1 cellular context compared by ENCODE assay signal in the genomic region with DNA sequence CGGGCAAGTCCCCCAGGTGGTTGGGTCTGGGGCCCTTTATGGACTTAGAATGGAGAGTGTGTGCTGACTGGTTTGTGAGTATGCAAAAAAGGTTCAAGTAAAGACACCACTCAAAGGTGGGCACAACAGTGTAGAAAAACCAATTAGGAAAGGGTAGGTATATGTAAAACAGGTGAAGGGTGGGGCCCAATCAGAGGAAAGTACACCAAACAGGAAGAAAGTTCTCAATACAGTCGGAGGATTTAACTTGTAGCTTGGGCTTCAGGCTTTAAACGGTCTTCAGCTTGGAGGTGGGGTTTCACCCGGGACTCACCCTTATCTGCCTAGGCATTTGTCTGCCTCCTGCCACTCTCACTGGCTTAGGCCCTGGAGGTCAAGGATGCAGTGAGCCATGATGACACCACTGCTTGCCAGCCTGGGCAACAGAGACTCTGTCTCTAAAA.
TF ChIP-seq lines count a peak whose summit lies in the region.

No MANE protein-coding gene starts in this region.

TF ChIP-seq in K562, 482 proteins besides CTCF, POLR2A, EP300 and RAD21 (continued from another document and continues in another):
- TF ChIP-seq, protein P1, sequence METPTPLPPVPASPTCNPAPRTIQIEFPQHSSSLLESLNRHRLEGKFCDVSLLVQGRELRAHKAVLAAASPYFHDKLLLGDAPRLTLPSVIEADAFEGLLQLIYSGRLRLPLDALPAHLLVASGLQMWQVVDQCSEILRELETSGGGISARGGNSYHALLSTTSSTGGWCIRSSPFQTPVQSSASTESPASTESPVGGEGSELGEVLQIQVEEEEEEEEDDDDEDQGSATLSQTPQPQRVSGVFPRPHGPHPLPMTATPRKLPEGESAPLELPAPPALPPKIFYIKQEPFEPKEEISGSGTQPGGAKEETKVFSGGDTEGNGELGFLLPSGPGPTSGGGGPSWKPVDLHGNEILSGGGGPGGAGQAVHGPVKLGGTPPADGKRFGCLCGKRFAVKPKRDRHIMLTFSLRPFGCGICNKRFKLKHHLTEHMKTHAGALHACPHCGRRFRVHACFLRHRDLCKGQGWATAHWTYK (CRISPR knock-in tag; IDR thresholded peaks at IDR 0.05): no peak
- no peak for TF ChIP-seq ZNF695 (CRISPR knock-in tag; IDR thresholded peaks at IDR 0.05)
- 0 out of 4 replicates have a peak, but pooled peaks of 1 of the 2 experiments have one; percentile 16 for TF ChIP-seq HDAC1 (IDR thresholded peaks at IDR 0.05)
- no peak for TF ChIP-seq TCF7 (IDR thresholded peaks at IDR 0.05; ENCODE audit: borderline replicate concordance)
- TF ChIP-seq ETV6 (IDR thresholded peaks at IDR 0.05; ENCODE audit: borderline replicate concordance in 1 of 2, low read depth in 2 of 2, low read length in 1 of 2): no peak
- TF ChIP-seq ETV6 (CRISPR knock-in tag; IDR thresholded peaks at IDR 0.05; ENCODE audit: borderline replicate concordance): no peak
- TF ChIP-seq NRF1 (conservative IDR thresholded peaks at IDR 0.05 in 1 of 2, IDR thresholded peaks at IDR 0.05 in 1 of 2): peak in 1 of 2 experiments; percentile 23; a peak in 2 of 4 replicates
- TF ChIP-seq, protein P2, sequence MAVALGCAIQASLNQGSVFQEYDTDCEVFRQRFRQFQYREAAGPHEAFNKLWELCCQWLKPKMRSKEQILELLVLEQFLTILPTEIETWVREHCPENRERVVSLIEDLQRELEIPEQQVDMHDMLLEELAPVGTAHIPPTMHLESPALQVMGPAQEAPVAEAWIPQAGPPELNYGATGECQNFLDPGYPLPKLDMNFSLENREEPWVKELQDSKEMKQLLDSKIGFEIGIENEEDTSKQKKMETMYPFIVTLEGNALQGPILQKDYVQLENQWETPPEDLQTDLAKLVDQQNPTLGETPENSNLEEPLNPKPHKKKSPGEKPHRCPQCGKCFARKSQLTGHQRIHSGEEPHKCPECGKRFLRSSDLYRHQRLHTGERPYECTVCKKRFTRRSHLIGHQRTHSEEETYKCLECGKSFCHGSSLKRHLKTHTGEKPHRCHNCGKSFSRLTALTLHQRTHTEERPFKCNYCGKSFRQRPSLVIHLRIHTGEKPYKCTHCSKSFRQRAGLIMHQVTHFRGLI (CRISPR knock-in tag; IDR thresholded peaks at IDR 0.05): no peak
- TF ChIP-seq, protein P3, sequence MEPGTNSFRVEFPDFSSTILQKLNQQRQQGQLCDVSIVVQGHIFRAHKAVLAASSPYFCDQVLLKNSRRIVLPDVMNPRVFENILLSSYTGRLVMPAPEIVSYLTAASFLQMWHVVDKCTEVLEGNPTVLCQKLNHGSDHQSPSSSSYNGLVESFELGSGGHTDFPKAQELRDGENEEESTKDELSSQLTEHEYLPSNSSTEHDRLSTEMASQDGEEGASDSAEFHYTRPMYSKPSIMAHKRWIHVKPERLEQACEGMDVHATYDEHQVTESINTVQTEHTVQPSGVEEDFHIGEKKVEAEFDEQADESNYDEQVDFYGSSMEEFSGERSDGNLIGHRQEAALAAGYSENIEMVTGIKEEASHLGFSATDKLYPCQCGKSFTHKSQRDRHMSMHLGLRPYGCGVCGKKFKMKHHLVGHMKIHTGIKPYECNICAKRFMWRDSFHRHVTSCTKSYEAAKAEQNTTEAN (CRISPR knock-in tag; IDR thresholded peaks at IDR 0.05): no peak
- TF ChIP-seq CTBP1 (IDR thresholded peaks at IDR 0.05; ENCODE audit: borderline replicate concordance): 0 out of 2 replicates have a peak, but pooled peaks have one; percentile 55
- no peak for TF ChIP-seq SREBF1 (IDR thresholded peaks at IDR 0.05; ENCODE audit: borderline replicate concordance, low read depth, low read length)
- no peak for TF ChIP-seq LCOR (CRISPR knock-in tag; IDR thresholded peaks at IDR 0.05)
- TF ChIP-seq HDAC8 (tag; IDR thresholded peaks at IDR 0.05): 0 out of 2 replicates have a peak, but pooled peaks have one; percentile 53
- TF ChIP-seq, protein P4, sequence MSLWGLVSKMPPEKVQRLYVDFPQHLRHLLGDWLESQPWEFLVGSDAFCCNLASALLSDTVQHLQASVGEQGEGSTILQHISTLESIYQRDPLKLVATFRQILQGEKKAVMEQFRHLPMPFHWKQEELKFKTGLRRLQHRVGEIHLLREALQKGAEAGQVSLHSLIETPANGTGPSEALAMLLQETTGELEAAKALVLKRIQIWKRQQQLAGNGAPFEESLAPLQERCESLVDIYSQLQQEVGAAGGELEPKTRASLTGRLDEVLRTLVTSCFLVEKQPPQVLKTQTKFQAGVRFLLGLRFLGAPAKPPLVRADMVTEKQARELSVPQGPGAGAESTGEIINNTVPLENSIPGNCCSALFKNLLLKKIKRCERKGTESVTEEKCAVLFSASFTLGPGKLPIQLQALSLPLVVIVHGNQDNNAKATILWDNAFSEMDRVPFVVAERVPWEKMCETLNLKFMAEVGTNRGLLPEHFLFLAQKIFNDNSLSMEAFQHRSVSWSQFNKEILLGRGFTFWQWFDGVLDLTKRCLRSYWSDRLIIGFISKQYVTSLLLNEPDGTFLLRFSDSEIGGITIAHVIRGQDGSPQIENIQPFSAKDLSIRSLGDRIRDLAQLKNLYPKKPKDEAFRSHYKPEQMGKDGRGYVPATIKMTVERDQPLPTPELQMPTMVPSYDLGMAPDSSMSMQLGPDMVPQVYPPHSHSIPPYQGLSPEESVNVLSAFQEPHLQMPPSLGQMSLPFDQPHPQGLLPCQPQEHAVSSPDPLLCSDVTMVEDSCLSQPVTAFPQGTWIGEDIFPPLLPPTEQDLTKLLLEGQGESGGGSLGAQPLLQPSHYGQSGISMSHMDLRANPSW (CRISPR knock-in tag; IDR thresholded peaks at IDR 0.05): no peak
- no peak for TF ChIP-seq ZKSCAN8 (CRISPR knock-in tag; IDR thresholded peaks at IDR 0.05)
- 0 out of 2 replicates have a peak, but pooled peaks have one; percentile 19 for TF ChIP-seq TRIM28 (IDR thresholded peaks at IDR 0.05)
- TF ChIP-seq, protein P5, sequence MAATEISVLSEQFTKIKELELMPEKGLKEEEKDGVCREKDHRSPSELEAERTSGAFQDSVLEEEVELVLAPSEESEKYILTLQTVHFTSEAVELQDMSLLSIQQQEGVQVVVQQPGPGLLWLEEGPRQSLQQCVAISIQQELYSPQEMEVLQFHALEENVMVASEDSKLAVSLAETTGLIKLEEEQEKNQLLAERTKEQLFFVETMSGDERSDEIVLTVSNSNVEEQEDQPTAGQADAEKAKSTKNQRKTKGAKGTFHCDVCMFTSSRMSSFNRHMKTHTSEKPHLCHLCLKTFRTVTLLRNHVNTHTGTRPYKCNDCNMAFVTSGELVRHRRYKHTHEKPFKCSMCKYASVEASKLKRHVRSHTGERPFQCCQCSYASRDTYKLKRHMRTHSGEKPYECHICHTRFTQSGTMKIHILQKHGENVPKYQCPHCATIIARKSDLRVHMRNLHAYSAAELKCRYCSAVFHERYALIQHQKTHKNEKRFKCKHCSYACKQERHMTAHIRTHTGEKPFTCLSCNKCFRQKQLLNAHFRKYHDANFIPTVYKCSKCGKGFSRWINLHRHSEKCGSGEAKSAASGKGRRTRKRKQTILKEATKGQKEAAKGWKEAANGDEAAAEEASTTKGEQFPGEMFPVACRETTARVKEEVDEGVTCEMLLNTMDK (IDR thresholded peaks at IDR 0.05; ENCODE audit: borderline replicate concordance, insufficient read depth, low read depth, low read length, poor library complexity, severe bottlenecking): no peak
- no peak for TF ChIP-seq NEUROD1 (IDR thresholded peaks at IDR 0.05; ENCODE audit: borderline replicate concordance, low read depth, low read length, partially characterized antibody)
- TF ChIP-seq OTX1 (CRISPR knock-in tag; IDR thresholded peaks at IDR 0.05): no peak
- TF ChIP-seq CHD2 (IDR thresholded peaks at IDR 0.05; ENCODE audit: low read depth, low read length): no peak
- TF ChIP-seq, protein P6, sequence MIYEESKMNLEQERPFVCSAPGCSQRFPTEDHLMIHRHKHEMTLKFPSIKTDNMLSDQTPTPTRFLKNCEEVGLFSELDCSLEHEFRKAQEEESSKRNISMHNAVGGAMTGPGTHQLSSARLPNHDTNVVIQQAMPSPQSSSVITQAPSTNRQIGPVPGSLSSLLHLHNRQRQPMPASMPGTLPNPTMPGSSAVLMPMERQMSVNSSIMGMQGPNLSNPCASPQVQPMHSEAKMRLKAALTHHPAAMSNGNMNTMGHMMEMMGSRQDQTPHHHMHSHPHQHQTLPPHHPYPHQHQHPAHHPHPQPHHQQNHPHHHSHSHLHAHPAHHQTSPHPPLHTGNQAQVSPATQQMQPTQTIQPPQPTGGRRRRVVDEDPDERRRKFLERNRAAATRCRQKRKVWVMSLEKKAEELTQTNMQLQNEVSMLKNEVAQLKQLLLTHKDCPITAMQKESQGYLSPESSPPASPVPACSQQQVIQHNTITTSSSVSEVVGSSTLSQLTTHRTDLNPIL (CRISPR knock-in tag; IDR thresholded peaks at IDR 0.05): no peak
- TF ChIP-seq ZNF224 (CRISPR knock-in tag; IDR thresholded peaks at IDR 0.05): no peak
- no peak for TF ChIP-seq XRCC3 (IDR thresholded peaks at IDR 0.05)
- TF ChIP-seq ZZZ3 (IDR thresholded peaks at IDR 0.05): no peak
- TF ChIP-seq POU5F1 (IDR thresholded peaks at IDR 0.05; ENCODE audit: borderline replicate concordance, low read depth, low read length, partially characterized antibody): no peak
- TF ChIP-seq TAF7 (tag; IDR thresholded peaks at IDR 0.05): no peak
- TF ChIP-seq DNMT1 (IDR thresholded peaks at IDR 0.05): no peak
- TF ChIP-seq, protein P7, sequence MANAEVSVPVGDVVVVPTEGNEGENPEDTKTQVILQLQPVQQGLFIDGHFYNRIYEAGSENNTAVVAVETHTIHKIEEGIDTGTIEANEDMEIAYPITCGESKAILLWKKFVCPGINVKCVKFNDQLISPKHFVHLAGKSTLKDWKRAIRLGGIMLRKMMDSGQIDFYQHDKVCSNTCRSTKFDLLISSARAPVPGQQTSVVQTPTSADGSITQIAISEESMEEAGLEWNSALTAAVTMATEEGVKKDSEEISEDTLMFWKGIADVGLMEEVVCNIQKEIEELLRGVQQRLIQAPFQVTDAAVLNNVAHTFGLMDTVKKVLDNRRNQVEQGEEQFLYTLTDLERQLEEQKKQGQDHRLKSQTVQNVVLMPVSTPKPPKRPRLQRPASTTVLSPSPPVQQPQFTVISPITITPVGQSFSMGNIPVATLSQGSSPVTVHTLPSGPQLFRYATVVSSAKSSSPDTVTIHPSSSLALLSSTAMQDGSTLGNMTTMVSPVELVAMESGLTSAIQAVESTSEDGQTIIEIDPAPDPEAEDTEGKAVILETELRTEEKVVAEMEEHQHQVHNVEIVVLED (CRISPR knock-in tag; IDR thresholded peaks at IDR 0.05): no peak
- TF ChIP-seq FOXM1 (IDR thresholded peaks at IDR 0.05; ENCODE audit: low read depth): peak; percentile 16; the same call in 1 of the 2 replicates
- no peak for TF ChIP-seq FOXM1 (CRISPR knock-in tag; IDR thresholded peaks at IDR 0.05; ENCODE audit: low read depth)
- TF ChIP-seq, protein P8, sequence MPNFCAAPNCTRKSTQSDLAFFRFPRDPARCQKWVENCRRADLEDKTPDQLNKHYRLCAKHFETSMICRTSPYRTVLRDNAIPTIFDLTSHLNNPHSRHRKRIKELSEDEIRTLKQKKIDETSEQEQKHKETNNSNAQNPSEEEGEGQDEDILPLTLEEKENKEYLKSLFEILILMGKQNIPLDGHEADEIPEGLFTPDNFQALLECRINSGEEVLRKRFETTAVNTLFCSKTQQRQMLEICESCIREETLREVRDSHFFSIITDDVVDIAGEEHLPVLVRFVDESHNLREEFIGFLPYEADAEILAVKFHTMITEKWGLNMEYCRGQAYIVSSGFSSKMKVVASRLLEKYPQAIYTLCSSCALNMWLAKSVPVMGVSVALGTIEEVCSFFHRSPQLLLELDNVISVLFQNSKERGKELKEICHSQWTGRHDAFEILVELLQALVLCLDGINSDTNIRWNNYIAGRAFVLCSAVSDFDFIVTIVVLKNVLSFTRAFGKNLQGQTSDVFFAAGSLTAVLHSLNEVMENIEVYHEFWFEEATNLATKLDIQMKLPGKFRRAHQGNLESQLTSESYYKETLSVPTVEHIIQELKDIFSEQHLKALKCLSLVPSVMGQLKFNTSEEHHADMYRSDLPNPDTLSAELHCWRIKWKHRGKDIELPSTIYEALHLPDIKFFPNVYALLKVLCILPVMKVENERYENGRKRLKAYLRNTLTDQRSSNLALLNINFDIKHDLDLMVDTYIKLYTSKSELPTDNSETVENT (CRISPR knock-in tag; IDR thresholded peaks at IDR 0.05): no peak
- no peak for TF ChIP-seq MCM2 (IDR thresholded peaks at IDR 0.05; ENCODE audit: low read depth)
- TF ChIP-seq ZNF253 (CRISPR knock-in tag; conservative IDR thresholded peaks at IDR 0.05): no peak
- no peak for TF ChIP-seq CCNT2 (IDR thresholded peaks at IDR 0.05; ENCODE audit: borderline replicate concordance, extremely low read depth, insufficient read length, low read depth, low read length)
- TF ChIP-seq, protein P9, sequence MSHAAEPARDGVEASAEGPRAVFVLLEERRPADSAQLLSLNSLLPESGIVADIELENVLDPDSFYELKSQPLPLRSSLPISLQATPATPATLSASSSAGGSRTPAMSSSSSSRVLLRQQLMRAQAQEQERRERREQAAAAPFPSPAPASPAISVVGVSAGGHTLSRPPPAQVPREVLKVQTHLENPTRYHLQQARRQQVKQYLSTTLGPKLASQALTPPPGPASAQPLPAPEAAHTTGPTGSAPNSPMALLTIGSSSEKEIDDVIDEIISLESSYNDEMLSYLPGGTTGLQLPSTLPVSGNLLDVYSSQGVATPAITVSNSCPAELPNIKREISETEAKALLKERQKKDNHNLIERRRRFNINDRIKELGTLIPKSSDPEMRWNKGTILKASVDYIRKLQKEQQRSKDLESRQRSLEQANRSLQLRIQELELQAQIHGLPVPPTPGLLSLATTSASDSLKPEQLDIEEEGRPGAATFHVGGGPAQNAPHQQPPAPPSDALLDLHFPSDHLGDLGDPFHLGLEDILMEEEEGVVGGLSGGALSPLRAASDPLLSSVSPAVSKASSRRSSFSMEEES (CRISPR knock-in tag; IDR thresholded peaks at IDR 0.05): no peak
- TF ChIP-seq, protein P10, sequence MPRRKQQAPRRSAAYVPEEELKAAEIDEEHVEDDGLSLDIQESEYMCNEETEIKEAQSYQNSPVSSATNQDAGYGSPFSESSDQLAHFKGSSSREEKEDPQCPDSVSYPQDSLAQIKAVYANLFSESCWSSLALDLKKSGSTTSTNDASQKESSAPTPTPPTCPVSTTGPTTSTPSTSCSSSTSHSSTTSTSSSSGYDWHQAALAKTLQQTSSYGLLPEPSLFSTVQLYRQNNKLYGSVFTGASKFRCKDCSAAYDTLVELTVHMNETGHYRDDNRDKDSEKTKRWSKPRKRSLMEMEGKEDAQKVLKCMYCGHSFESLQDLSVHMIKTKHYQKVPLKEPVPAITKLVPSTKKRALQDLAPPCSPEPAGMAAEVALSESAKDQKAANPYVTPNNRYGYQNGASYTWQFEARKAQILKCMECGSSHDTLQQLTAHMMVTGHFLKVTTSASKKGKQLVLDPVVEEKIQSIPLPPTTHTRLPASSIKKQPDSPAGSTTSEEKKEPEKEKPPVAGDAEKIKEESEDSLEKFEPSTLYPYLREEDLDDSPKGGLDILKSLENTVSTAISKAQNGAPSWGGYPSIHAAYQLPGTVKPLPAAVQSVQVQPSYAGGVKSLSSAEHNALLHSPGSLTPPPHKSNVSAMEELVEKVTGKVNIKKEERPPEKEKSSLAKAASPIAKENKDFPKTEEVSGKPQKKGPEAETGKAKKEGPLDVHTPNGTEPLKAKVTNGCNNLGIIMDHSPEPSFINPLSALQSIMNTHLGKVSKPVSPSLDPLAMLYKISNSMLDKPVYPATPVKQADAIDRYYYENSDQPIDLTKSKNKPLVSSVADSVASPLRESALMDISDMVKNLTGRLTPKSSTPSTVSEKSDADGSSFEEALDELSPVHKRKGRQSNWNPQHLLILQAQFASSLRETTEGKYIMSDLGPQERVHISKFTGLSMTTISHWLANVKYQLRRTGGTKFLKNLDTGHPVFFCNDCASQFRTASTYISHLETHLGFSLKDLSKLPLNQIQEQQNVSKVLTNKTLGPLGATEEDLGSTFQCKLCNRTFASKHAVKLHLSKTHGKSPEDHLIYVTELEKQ (CRISPR knock-in tag; IDR thresholded peaks at IDR 0.05): no peak
- TF ChIP-seq BRD4 (IDR thresholded peaks at IDR 0.05): 0 out of 2 replicates have a peak, but pooled peaks have one; percentile 36
- TF ChIP-seq BMI1 (IDR thresholded peaks at IDR 0.05; ENCODE audit: low read length): no peak
